In genomic region chr5:113510836-113511451, GRCh38 we compare ENCODE assay signal across 1 cellular context.
TF ChIP-seq lines count a peak whose summit lies in the region.

No MANE protein-coding gene starts in this region.

TF ChIP-seq in GM23338, 12 proteins besides CTCF, POLR2A, EP300 and RAD21 (continued from another document):
- TF ChIP-seq REST (IDR thresholded peaks at IDR 0.05; ENCODE audit: unreplicated experiment) = no peak
- TF ChIP-seq NANOG (IDR thresholded peaks at IDR 0.05; ENCODE audit: borderline replicate concordance) = no peak
- no peak for TF ChIP-seq ZNF114 (CRISPR knock-in tag; IDR thresholded peaks at IDR 0.05)
- no peak for TF ChIP-seq POLR2AphosphoS5 (IDR thresholded peaks at IDR 0.05; ENCODE audit: low read depth)
- TF ChIP-seq, protein P1, sequence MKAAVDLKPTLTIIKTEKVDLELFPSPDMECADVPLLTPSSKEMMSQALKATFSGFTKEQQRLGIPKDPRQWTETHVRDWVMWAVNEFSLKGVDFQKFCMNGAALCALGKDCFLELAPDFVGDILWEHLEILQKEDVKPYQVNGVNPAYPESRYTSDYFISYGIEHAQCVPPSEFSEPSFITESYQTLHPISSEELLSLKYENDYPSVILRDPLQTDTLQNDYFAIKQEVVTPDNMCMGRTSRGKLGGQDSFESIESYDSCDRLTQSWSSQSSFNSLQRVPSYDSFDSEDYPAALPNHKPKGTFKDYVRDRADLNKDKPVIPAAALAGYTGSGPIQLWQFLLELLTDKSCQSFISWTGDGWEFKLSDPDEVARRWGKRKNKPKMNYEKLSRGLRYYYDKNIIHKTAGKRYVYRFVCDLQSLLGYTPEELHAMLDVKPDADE (IDR thresholded peaks at IDR 0.05) = no peak
- TF ChIP-seq JUNB (IDR thresholded peaks at IDR 0.05; ENCODE audit: unreplicated experiment) = no peak
- TF ChIP-seq EZH2phosphoT487 (IDR thresholded peaks at IDR 0.05; ENCODE audit: unreplicated experiment) = no peak
- no peak for TF ChIP-seq STAT1 (IDR thresholded peaks at IDR 0.05; ENCODE audit: unreplicated experiment)
